8 cellular contexts compared by ENCODE assay signal in genomic region chr1:17128361-17128760, GRCh38.
DNase-seq lines count a peak whose midpoint lies in the region; ATAC-seq lines count a peak whose summit lies in the region.

No MANE protein-coding gene starts in this region.

- H3K79me2 ChIP-seq in ACC112 (ENCODE audit: control insufficient read depth, insufficient read depth, low read length, unreplicated experiment), result no peaks in the 10 kb centered on the region

- no peaks in the 10 kb centered on the region for H3K36me3 ChIP-seq in ACC112 (ENCODE audit: insufficient read depth, low read length)
- H3K36me3 ChIP-seq in HUES6 (ENCODE audit: control insufficient read depth, insufficient read depth, low read length), result no peaks in the 10 kb centered on the region
- no peaks in the 10 kb centered on the region for H3K36me3 ChIP-seq in adipocyte (ENCODE audit: control insufficient read depth, insufficient read depth, low read length, severe bottlenecking)

- no peak for ATAC-seq in GM21723 (IDR thresholded peaks at IDR 0.05; ENCODE audit: unreplicated experiment)

- H2AFZ ChIP-seq in ACC112 (ENCODE audit: low read length, unreplicated experiment), result no peak overlapping the region

- H3K4me1 ChIP-seq in ACC112 (ENCODE audit: control insufficient read depth, insufficient read depth, low read length, unreplicated experiment) (peaks cover 23% of the 10 kb centered on the region), HUES6 (ENCODE audit: control insufficient read depth, insufficient read depth, low read length) (peaks cover 29% of the 10 kb centered on the region), adipocyte (ENCODE audit: control insufficient read depth, insufficient read depth, low read length) (peaks cover 6% of the 10 kb centered on the region)

- H3K9ac ChIP-seq in HUES6 (ENCODE audit: low read length) (no peak overlapping the region), adipocyte (ENCODE audit: low read length) (no peak overlapping the region)

- no peaks in the 10 kb centered on the region for H3K27me3 ChIP-seq in ACC112 (ENCODE audit: insufficient read depth, low read length)
- H3K27me3 ChIP-seq in HUES6 (ENCODE audit: control insufficient read depth, insufficient read depth, low read length), result no peaks in the 10 kb centered on the region
- peaks cover 31% of the 10 kb centered on the region for H3K27me3 ChIP-seq in adipocyte (replicated peaks; ENCODE audit: control insufficient read depth, insufficient read depth, low read length)

- H3K4me3 ChIP-seq in ACC112 (ENCODE audit: low read depth, low read length), result no peak overlapping the region
- no peak overlapping the region for H3K4me3 ChIP-seq in HUES6 (ENCODE audit: low read depth, low read length)
- H3K4me3 ChIP-seq in adipocyte (ENCODE audit: low read length), result no peak overlapping the region

- no peaks in the 10 kb centered on the region for H3K9me3 ChIP-seq in HUES6 (ENCODE audit: control insufficient read depth, insufficient read depth, low read depth, low read length)
- no peaks in the 10 kb centered on the region for H3K9me3 ChIP-seq in adipocyte (ENCODE audit: control insufficient read depth, low read length)

- DNase-seq in adipocyte (ENCODE audit: low read depth) (peak; percentile 89), islet precursor cell (peak; percentile 80), DMS79 treated with DMSO at 0.1 percent for 48 hours (lab: John Stamatoyannopoulos, UW) (no peak)
- no peak for DNase-seq in stimulated activated CD4-positive, alpha-beta T cell treated with anti-CD3 and anti-CD28 coated beads, Interleukin-4, amount 100 ng/mL, for 24 hours
- DNase-seq in stimulated activated CD4-positive, alpha-beta T cell treated with anti-CD3 and anti-CD28 coated beads, Interleukin-12 subunit alpha, Interleukin-12 subunit beta, amount 100 ng/mL, for 4 hours, result no peak

- H3K27ac ChIP-seq in ACC112 (ENCODE audit: low read depth, low read length) (peak overlapping the region; percentile 88), HUES6 (ENCODE audit: low read depth, low read length) (peak overlapping the region; percentile 12; the same call in 1 of the 2 replicates)

Comparison
In these comparisons a context has a peak if more than half of its experiments do, and no peak if none do; other contexts are left out.
1. DNase-seq: peak in adipocyte (single experiment) and islet precursor cell (single experiment); none in stimulated activated CD4-positive, alpha-beta T cell treated with anti-CD3 and anti-CD28 coated beads, Interleukin-4, amount 100 ng/mL, for 24 hours (single experiment), DMS79 treated with DMSO at 0.1 percent for 48 hours (single experiment) and stimulated activated CD4-positive, alpha-beta T cell treated with anti-CD3 and anti-CD28 coated beads, Interleukin-12 subunit alpha, Interleukin-12 subunit beta, amount 100 ng/mL, for 4 hours (single experiment).